In the genomic region with DNA sequence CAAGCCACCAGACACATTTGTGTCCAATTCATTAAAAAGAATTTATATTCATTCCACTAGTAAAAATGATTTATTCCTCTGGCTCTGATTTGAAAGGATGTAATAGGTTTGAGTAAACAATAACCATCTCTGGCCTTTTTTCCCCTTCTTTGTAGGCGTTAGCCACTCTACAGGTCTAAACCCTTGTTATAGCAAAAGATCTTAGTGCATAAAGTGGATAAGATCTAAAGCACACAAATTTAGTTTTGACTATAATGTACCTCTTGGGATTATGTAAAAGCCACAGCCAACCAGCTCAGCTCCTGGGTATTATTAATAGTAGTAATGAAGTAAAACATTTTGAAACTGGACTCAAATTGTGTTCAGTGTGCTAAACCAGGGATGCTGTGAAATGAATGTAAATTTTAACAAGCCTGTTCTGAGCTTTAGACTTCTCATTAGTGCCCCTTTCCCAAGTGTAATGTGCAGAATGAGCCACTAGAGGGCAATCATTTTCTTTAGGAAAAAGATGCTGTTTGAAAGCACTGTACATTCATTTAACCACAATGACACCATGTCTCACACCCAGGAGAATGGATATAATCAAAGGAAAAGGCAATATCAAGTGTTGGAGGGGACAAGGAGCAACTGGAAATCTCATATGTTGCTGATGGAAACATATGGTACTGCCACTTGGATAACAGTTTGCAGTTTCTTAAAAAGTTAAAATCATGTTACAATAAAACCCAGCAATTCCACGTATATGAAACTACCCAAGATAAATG, we compare ENCODE assay signal across 8 cellular contexts.
A peak's percentile ranks its signal among the peaks of the same experiment; 100 is the strongest.
DNase-seq lines count a peak whose midpoint lies in the region; ATAC-seq and TF ChIP-seq lines count a peak whose summit lies in the region.

No MANE protein-coding gene starts in this region.

- H3K27me3 ChIP-seq in WERI-Rb-1 (ENCODE audit: insufficient read depth, low read depth, severe bottlenecking) = no peaks in the 10 kb centered on the region
- no peaks in the 10 kb centered on the region for H3K27me3 ChIP-seq in tibial nerve

- in situ Hi-C loops in GM13977 (cut with MboI; ENCODE audit: low pct_unique_long_range_greater_than_20kb, low sequenced_read_pairs, unreplicated experiment) = no loop called here

- H3K36me3 ChIP-seq in WERI-Rb-1 (no peaks in the 10 kb centered on the region), tibial nerve (peaks cover 0 to 5% (median 0%) of the 10 kb centered on the region in 3 donors)

- no peak for TF ChIP-seq EP300 in tibial nerve (IDR thresholded peaks at IDR 0.05)

- no peak for TF ChIP-seq POLR2A in tibial nerve (IDR thresholded peaks at IDR 0.05)

- ATAC-seq in HG03095 (IDR thresholded peaks at IDR 0.05; ENCODE audit: unreplicated experiment) = peak; percentile 62

- H3K4me1 ChIP-seq in tibial nerve = peaks cover 0 to 6% (median 0%) of the 10 kb centered on the region in 4 donors

- DNase-seq in AG10803 (ENCODE audit: low read depth) (peak; percentile 69), GM13977 (ENCODE audit: low spot score) (peak; percentile 46), NCI-H2196 (lab: John Stamatoyannopoulos, UW; ENCODE audit: unreplicated experiment) (peak; percentile 60), WERI-Rb-1 (peak; percentile 45), epithelial cell of esophagus (ENCODE audit: low read depth) (peak; percentile 74), mucosa of gallbladder (ENCODE audit: low spot score) (peak; percentile 69), tibial nerve (ENCODE audit: low spot score in 2 of 2) (peak in 1 of 2 donors; percentile 95)

- TF ChIP-seq CTCF in AG10803 (conservative IDR thresholded peaks at IDR 0.05; ENCODE audit: low read length) (peak; percentile 96), GM13977 (IDR thresholded peaks at IDR 0.05; ENCODE audit: extremely low read depth, insufficient read depth, missing control alignments) (peak; percentile 72), WERI-Rb-1 (IDR thresholded peaks at IDR 0.05; ENCODE audit: low read depth, low read length) (peak; percentile 65), epithelial cell of esophagus (IDR thresholded peaks at IDR 0.05; ENCODE audit: insufficient read depth, low read depth, low read length, missing control alignments) (peak; percentile 90), tibial nerve (IDR thresholded peaks at IDR 0.05) (peak; percentile 79 to 96 (median 86))

- no peak overlapping the region for H3K4me3 ChIP-seq in AG10803 (ENCODE audit: low read length)
- no peak overlapping the region for H3K4me3 ChIP-seq in WERI-Rb-1 (ENCODE audit: low read depth, low read length)
- H3K4me3 ChIP-seq in epithelial cell of esophagus (ENCODE audit: low read length) = no peak overlapping the region
- no peak overlapping the region for H3K4me3 ChIP-seq in tibial nerve

- H3K27ac ChIP-seq in WERI-Rb-1 (no peak overlapping the region), tibial nerve (no peak overlapping the region)

- WGBS in tibial nerve, 2 donors = 32 to 48% methylated on average over 2 of the region's 2 CpGs

- no peaks in the 10 kb centered on the region for H3K9me3 ChIP-seq in WERI-Rb-1 (ENCODE audit: severe bottlenecking)
- no peaks in the 10 kb centered on the region for H3K9me3 ChIP-seq in tibial nerve
